In genomic region chr12:57547366-57548315, GRCh38 we compare ENCODE assay signal across 8 cellular contexts. TPM values are rescaled to one million over a fixed set of nuclear protein-coding genes. Genes with fewer than 3 reads are reported as not detected.
DNase-seq lines count a peak whose midpoint lies in the region; ATAC-seq and TF ChIP-seq lines count a peak whose summit lies in the region.

No MANE protein-coding gene starts in this region.

- H3K9me3 Mint-ChIP-seq in natural killer cell = no peaks in the 10 kb centered on the region

- TF ChIP-seq CTCF in BE2C (IDR thresholded peaks at IDR 0.05; ENCODE audit: low read depth, low read length) (no peak), coronary artery (IDR thresholded peaks at IDR 0.05) (no peak), natural killer cell (IDR thresholded peaks at IDR 0.05) (no peak)

- peaks cover 4% of the 10 kb centered on the region; the same call in 1 of the 2 replicates for H4K20me1 ChIP-seq in Karpas-422 (ENCODE audit: insufficient read depth, low read depth, low read length)

- H3K4me3 Mint-ChIP-seq in natural killer cell = peak overlapping the region; percentile 90

- H3K36me3 ChIP-seq in BE2C (no peaks in the 10 kb centered on the region; the same call in 1 of the 2 replicates), Karpas-422 (ENCODE audit: insufficient read depth, low read length) (no peaks in the 10 kb centered on the region; the same call in 1 of the 2 replicates)

- H3K27me3 ChIP-seq in BE2C (no peaks in the 10 kb centered on the region), Karpas-422 (ENCODE audit: low read length) (no peaks in the 10 kb centered on the region)

- peaks cover 27 to 47% of the 10 kb centered on the region in 2 donors for H3K4me1 Mint-ChIP-seq in natural killer cell

- H3K9me3 ChIP-seq in BE2C (no peaks in the 10 kb centered on the region), Karpas-422 (ENCODE audit: low read length) (no peaks in the 10 kb centered on the region)

- peak overlapping the region; percentile 86 to 95 for H3K27ac Mint-ChIP-seq in natural killer cell

- no peaks in the 10 kb centered on the region for H3K36me3 Mint-ChIP-seq in natural killer cell

- intact Hi-C loops in natural killer cell (cut with micrococcal nuclease) (no loop called here), head of caudate nucleus (cut with DNase I) (no loop called here)

- no peaks in the 10 kb centered on the region for H3K9me2 ChIP-seq in Karpas-422 (replicated peaks; ENCODE audit: insufficient read depth, low read length)

- H3K9ac ChIP-seq in Karpas-422 (ENCODE audit: low read length) = peak overlapping the region; percentile 96

- H3K27me3 Mint-ChIP-seq in natural killer cell (ENCODE audit: low read depth in 2 of 2) = peaks cover 6 to 22% of the 10 kb centered on the region in 2 donors

- H3K4me3 ChIP-seq in BE2C (ENCODE audit: low read depth, low read length) = peak overlapping the region; percentile 95
- H3K4me3 ChIP-seq in Karpas-422 (ENCODE audit: low read length) = peak overlapping the region; percentile 89
- peak overlapping the region; percentile 85 for H3K4me3 ChIP-seq in coronary artery

- no peak for ATAC-seq in natural killer cell

- H2AFZ ChIP-seq in Karpas-422 (ENCODE audit: low read length) = peak overlapping the region; percentile 82; the same call in 1 of the 2 replicates

- H3K27ac ChIP-seq in Karpas-422 (ENCODE audit: low read length) = peak overlapping the region; percentile 52
- H3K27ac ChIP-seq in coronary artery = peak overlapping the region in 1 of 2 donors; percentile 84

- DNase-seq in BE2C (no peak), Karpas-422 (no peak), coronary artery (ENCODE audit: low spot score) (no peak), natural killer cell (no peak), nucleus accumbens (lab: John Stamatoyannopoulos, UW) (no peak), head of caudate nucleus (no peak), NCI-H446 treated with DMSO at 0.1 percent for 48 hours (lab: John Stamatoyannopoulos, UW) (no peak), NK-92 (lab: John Stamatoyannopoulos, UW; ENCODE audit: unreplicated experiment) (no peak)

- H3K79me2 ChIP-seq in Karpas-422 (ENCODE audit: low read length) = peaks cover 65% of the 10 kb centered on the region

- H3K4me2 ChIP-seq in Karpas-422 (ENCODE audit: low read depth, low read length, poor library complexity, severe bottlenecking) = peak overlapping the region; percentile 84

- H3K4me1 ChIP-seq in BE2C = peaks cover 4% of the 10 kb centered on the region; the same call in 1 of the 2 replicates
- peaks cover 74% of the 10 kb centered on the region for H3K4me1 ChIP-seq in Karpas-422 (ENCODE audit: low read length)

RNA-seq across cellular contexts. Expression of gene DCTN2, which starts 0.6 kb away (rescaled TPM):
- polyA plus RNA-seq in BE2C (2012; ENCODE audit: insufficient read depth, insufficient read length, low read depth) = 94.2 TPM
- 77.9 and 123 TPM in 2 replicates for total RNA-seq in Karpas-422 (2014; rRNA removed; shearing (Covaris generic); ENCODE audit: low replicate concordance)
- 10 to 100 TPM; 65.5 to 76.5 (median 71.8) TPM for total RNA-seq in natural killer cell

RNA-seq across cellular contexts. Expression of gene KIF5A, which starts 2.2 kb away (rescaled TPM):
- 27.5 TPM for polyA plus RNA-seq in BE2C (2012; ENCODE audit: insufficient read depth, insufficient read length, low read depth)
- 21.5 and 24.0 TPM in 2 replicates for total RNA-seq in Karpas-422 (2014; rRNA removed; shearing (Covaris generic); ENCODE audit: low replicate concordance)
- total RNA-seq in natural killer cell = under 1 TPM; 0.09 to 0.40 (median 0.16) TPM

RNA-seq across cellular contexts. Expression of gene MBD6, which starts 25.0 kb away (rescaled TPM):
- 110 TPM for polyA plus RNA-seq in BE2C (2012; ENCODE audit: insufficient read depth, insufficient read length, low read depth)
- total RNA-seq in Karpas-422 (2014; rRNA removed; shearing (Covaris generic); ENCODE audit: low replicate concordance) = 23.5 and 32.4 TPM in 2 replicates
- 100 to 1,000 TPM; 130 to 142 (median 139) TPM for total RNA-seq in natural killer cell

RNA-seq across cellular contexts. Expression of gene DDIT3, which starts 27.3 kb away (rescaled TPM):
- polyA plus RNA-seq in BE2C (2012; ENCODE audit: insufficient read depth, insufficient read length, low read depth) = 134 TPM
- 54.3 and 73.3 TPM in 2 replicates for total RNA-seq in Karpas-422 (2014; rRNA removed; shearing (Covaris generic); ENCODE audit: low replicate concordance)
- 100 to 1,000 TPM; 117 to 318 (median 182) TPM for total RNA-seq in natural killer cell

RNA-seq across cellular contexts. Expression of gene PIP4K2C, which starts 43.4 kb away (rescaled TPM):
- 37.0 TPM for polyA plus RNA-seq in BE2C (2012; ENCODE audit: insufficient read depth, insufficient read length, low read depth)
- 9.3 and 23.9 TPM in 2 replicates for total RNA-seq in Karpas-422 (2014; rRNA removed; shearing (Covaris generic); ENCODE audit: low replicate concordance)
- 10 to 100 TPM; 41.0 to 62.9 (median 52.0) TPM for total RNA-seq in natural killer cell

Comparison
In these comparisons a context has a peak if more than half of its experiments do, and no peak if none do; other contexts are left out.
1. RNA of gene KIF5A, which starts 2.2 kb away (total RNA-seq): 21.5 to 24.0 TPM in Karpas-422; 0.09 to 0.40 TPM in natural killer cell; every median in the first group is over 10 times any median in the second.
2. Peak in every context shown above with its lines, with median percentiles within 50 percentile points of each other: H3K4me3 ChIP-seq.